12 cellular contexts compared by ENCODE assay signal in the genomic region with DNA sequence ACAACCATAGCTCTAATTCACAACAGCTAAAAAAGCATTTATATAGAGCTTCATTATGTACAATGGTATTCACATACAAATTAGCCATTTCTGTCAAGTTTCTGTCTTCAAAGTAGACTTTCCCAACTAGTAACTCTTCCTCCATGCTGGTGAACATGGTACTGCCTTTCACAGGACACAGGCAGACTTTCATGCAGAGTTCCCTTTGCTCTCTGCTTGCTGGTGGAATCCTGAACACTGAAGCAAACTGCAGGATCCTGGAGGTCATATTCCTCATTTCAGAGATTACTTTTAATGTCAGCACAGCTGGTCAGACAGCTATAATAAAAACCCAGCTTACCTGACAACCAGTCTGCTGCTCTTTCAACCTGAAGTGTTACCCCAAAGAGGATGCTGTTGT. TPM values are rescaled to one million over a fixed set of nuclear protein-coding genes. Genes with fewer than 3 reads are reported as not detected.
DNase-seq lines count a peak whose midpoint lies in the region; ATAC-seq and TF ChIP-seq lines count a peak whose summit lies in the region.
"Had no signal": no experiment of that assay in that cellular context is flagged by ENCODE, and none has a peak within 500 bp of the region (broad histone marks: within the 10 kb centered on the region; RNA-seq: fewer than 3 reads in every experiment).

No MANE protein-coding gene starts in this region.

- TF ChIP-seq POLR2A in adrenal gland (IDR thresholded peaks at IDR 0.05): no peak
- TF ChIP-seq POLR2A in vagina (IDR thresholded peaks at IDR 0.05): no peak

- intact Hi-C loops in left colon (cut with DNase I, micrococcal nuclease): no loop called here
- intact Hi-C loops in adrenal gland (cut with DNase I): no loop called here
- intact Hi-C loops in vagina (cut with DNase I): no loop called here

- TF ChIP-seq CTCF in 22Rv1 (IDR thresholded peaks at IDR 0.05): no peak
- no peak for TF ChIP-seq CTCF in adrenal gland (IDR thresholded peaks at IDR 0.05)
- TF ChIP-seq CTCF in vagina (IDR thresholded peaks at IDR 0.05): no peak

- POLR2A ChIA-PET in HEK293T (lab: Yijun Ruan, JAX): interaction anchor here (2.2 kb wide), 1 partner anchor 72 kb away, joined by 5 read pairs; a partner anchor contains a TSS

- H3K27ac ChIP-seq in 22Rv1 (peak overlapping the region; percentile 76), adrenal gland (no peak overlapping the region), vagina (no peak overlapping the region)

- CTCF ChIA-PET in HEK293T (lab: Yijun Ruan, JAX): no interaction called here

- H3K9me3 ChIP-seq in adrenal gland (replicated peaks in 1 of 3): no peaks in the 10 kb centered on the region
- no peaks in the 10 kb centered on the region for H3K9me3 ChIP-seq in vagina

- no peaks in the 10 kb centered on the region for H3K4me1 ChIP-seq in adrenal gland (replicated peaks in 1 of 2)
- H3K4me1 ChIP-seq in vagina: no peaks in the 10 kb centered on the region

- H3K4me3 ChIP-seq in adrenal gland (no peak overlapping the region), vagina (no peak overlapping the region)

- H3K36me3 ChIP-seq in adrenal gland (replicated peaks in 1 of 2) (peaks cover 0 to 65% of the 10 kb centered on the region in 2 donors), vagina (peaks cover 0 to 53% of the 10 kb centered on the region in 2 donors)

- DNase-seq in left colon (no peak), adrenal gland (no peak), vagina (ENCODE audit: extremely low spot score in 2 of 2) (no peak), HEK293T (ENCODE audit: extremely low spot score) (no peak)
- no peak for DNase-seq in activated CD4-positive, CD25-positive, alpha-beta regulatory T cell treated with anti-CD3 and anti-CD28 coated beads, Interleukin-2, amount 50 U/mL, for 72 hours
- DNase-seq: DND-41; foreskin fibroblast; SHP77 treated with DMSO at 0.1 percent for 48 hours; stimulated activated CD4-positive, alpha-beta T cell treated with anti-CD3 and anti-CD28 coated beads, Interleukin-1b, Interleukin-23, amount 100 ng/mL, for 48 hours had no signal

- H3K27me3 ChIP-seq in adrenal gland: no peaks in the 10 kb centered on the region
- no peaks in the 10 kb centered on the region for H3K27me3 ChIP-seq in vagina

- ATAC-seq in GM19025 (IDR thresholded peaks at IDR 0.05; ENCODE audit: low read depth, unreplicated experiment) (peak; percentile 15), HG03175 (IDR thresholded peaks at IDR 0.05; ENCODE audit: unreplicated experiment) (peak; percentile 20), left colon (peak; percentile 60)

TF ChIP-seq in HEK293T, 16 proteins besides CTCF, POLR2A, EP300 and RAD21:
- TF ChIP-seq FOXA1 (IDR thresholded peaks at IDR 0.05) (no peak), LEF1 (IDR thresholded peaks at IDR 0.05; ENCODE audit: borderline replicate concordance) (no peak), SP1 (IDR thresholded peaks at IDR 0.05) (no peak), SUZ12 (IDR thresholded peaks at IDR 0.05) (no peak), FOXK2 (IDR thresholded peaks at IDR 0.05) (no peak), ZNF384 (IDR thresholded peaks at IDR 0.05) (no peak), ARNT (IDR thresholded peaks at IDR 0.05) (no peak)
- TF ChIP-seq, protein P1, sequence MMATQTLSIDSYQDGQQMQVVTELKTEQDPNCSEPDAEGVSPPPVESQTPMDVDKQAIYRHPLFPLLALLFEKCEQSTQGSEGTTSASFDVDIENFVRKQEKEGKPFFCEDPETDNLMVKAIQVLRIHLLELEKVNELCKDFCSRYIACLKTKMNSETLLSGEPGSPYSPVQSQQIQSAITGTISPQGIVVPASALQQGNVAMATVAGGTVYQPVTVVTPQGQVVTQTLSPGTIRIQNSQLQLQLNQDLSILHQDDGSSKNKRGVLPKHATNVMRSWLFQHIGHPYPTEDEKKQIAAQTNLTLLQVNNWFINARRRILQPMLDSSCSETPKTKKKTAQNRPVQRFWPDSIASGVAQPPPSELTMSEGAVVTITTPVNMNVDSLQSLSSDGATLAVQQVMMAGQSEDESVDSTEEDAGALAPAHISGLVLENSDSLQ (IDR thresholded peaks at IDR 0.05): no peak

RNA-seq across cellular contexts. Expression of a gene that starts 53.6 kb away (rescaled TPM):
- total RNA-seq in left colon (10 to 100 TPM; 41.2 to 43.1 TPM), adrenal gland (10 to 100 TPM; 38.4 to 81.8 (median 53.6) TPM), vagina (50.3 TPM)
- polyA plus RNA-seq in adrenal gland: 10 to 100 TPM; 18.9 to 50.9 (median 22.3) TPM
